Comparison of ENCODE assay signal across 8 cellular contexts in genomic region chr17:13306310-13306962, GRCh38.
A peak's percentile ranks its signal among the peaks of the same experiment; 100 is the strongest.
DNase-seq lines count a peak whose midpoint lies in the region; ATAC-seq and TF ChIP-seq lines count a peak whose summit lies in the region.

No MANE protein-coding gene starts in this region.

- DNase-seq in AG09319 (ENCODE audit: extremely low read depth, low read depth) (peak; percentile 25), HK-2 (ENCODE audit: unreplicated experiment) (peak; percentile 51), SK-MEL-5 (ENCODE audit: low read depth, low spot score) (peak; percentile 85), left ventricle myocardium superior (no peak)

- ATAC-seq in left ventricle myocardium superior (peak; percentile 47), GM18517 (IDR thresholded peaks at IDR 0.05; ENCODE audit: unreplicated experiment) (no peak), HG03039 (IDR thresholded peaks at IDR 0.05; ENCODE audit: unreplicated experiment) (no peak), HG02981 (IDR thresholded peaks at IDR 0.05; ENCODE audit: unreplicated experiment) (no peak), GM18498 (IDR thresholded peaks at IDR 0.05; ENCODE audit: unreplicated experiment) (no peak)

- peak; percentile 54 for TF ChIP-seq CTCF in AG09319 (IDR thresholded peaks at IDR 0.05; ENCODE audit: low read depth, low read length)

- in situ Hi-C loops in SK-MEL-5 (cut with HindIII; ENCODE audit: low pct_unique_long_range_greater_than_20kb, low sequenced_read_pairs) = no loop called here

- intact Hi-C loops in left ventricle myocardium superior (cut with micrococcal nuclease) = no loop called here
